In the genomic region with DNA sequence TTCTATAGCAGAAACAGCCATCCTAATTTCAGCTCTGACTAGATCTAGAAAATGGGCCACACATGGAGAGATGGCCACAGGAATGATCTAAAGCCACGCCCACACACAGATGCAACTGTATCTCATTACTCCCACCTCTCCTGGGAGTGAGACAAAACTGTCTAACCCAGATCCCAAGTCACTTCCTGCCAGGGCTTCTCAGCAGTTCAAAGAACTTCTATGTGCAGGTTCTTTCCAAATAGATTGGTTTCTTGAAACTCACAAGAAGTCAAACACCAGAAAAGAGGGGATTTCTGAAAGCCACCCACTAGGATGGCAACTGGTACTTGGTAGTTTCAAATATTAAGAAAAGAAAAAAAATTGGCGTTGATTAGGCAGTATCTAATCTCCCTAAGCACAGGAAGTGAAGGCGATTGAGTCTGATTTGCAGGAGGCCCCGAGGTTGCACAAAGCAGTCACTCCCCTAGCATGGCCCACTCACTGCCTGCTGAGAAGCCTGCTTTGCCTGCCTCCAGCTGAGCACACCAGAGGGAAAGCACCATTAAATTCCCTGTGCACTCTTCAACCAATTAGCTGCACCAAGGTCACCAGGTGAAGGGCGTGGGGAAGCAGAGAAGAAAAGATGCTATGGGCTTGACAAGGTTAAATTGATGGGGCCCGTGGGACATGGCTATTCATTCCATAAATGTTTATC, we compare ENCODE assay signal across 8 cellular contexts. TPM values are rescaled to one million over a fixed set of nuclear protein-coding genes. Genes with fewer than 3 reads are reported as not detected.
DNase-seq lines count a peak whose midpoint lies in the region; ATAC-seq and TF ChIP-seq lines count a peak whose summit lies in the region.

No MANE protein-coding gene starts in this region.

- intact Hi-C loops in posterior vena cava (cut with DNase I) = loop anchor here in 1 of 2 donors (1.0 kb wide), 1 partner anchor 22 kb away; no protein-coding TSS in a partner anchor

- peak overlapping the region; percentile 13 for H3K4me3 ChIP-seq in CD8-positive, alpha-beta memory T cell (ENCODE audit: low read length)
- H3K4me3 ChIP-seq in astrocyte of the cerebellum (ENCODE audit: low read depth, low read length) = no peak overlapping the region
- H3K4me3 ChIP-seq in tibial nerve = no peak overlapping the region

- ATAC-seq in GM19397 (IDR thresholded peaks at IDR 0.05; ENCODE audit: unreplicated experiment) (peak; percentile 78), HG03354 (IDR thresholded peaks at IDR 0.05; ENCODE audit: poor library complexity, severe bottlenecking, unreplicated experiment) (peak; percentile 82)

- peak; percentile 10 to 48 (median 23) for DNase-seq in CD8-positive, alpha-beta memory T cell
- DNase-seq in OCI-M2 (lab: John Stamatoyannopoulos, UW; ENCODE audit: unreplicated experiment) = peak; percentile 13
- DNase-seq in astrocyte of the cerebellum (ENCODE audit: low read depth) = peak; percentile 53
- DNase-seq in non-pigmented ciliary epithelial cell (ENCODE audit: low read depth) = peak; percentile 68
- no peak for DNase-seq in tibial nerve (ENCODE audit: low spot score in 2 of 2)
- no peak for DNase-seq in posterior vena cava (ENCODE audit: low spot score)

- CTCF ChIA-PET in CD8-positive, alpha-beta memory T cell (lab: Charles Lee) = interaction anchor here (0.6 to 3.9 kb wide), 5 partner anchors 10 to 191 kb away, joined by 3 to 21 read pairs (median 13); a partner anchor contains a TSS

- H3K9me3 ChIP-seq in CD8-positive, alpha-beta memory T cell (ENCODE audit: low read length) = no peaks in the 10 kb centered on the region
- no peaks in the 10 kb centered on the region for H3K9me3 ChIP-seq in tibial nerve

- H3K36me3 Mint-ChIP-seq in CD8-positive, alpha-beta memory T cell = peaks cover 0 to 10% (median 0%) of the 10 kb centered on the region in 3 donors

- in situ Hi-C loops in astrocyte of the cerebellum (cut with HindIII; ENCODE audit: low sequenced_read_pairs) = no loop called here

- H3K4me1 ChIP-seq in CD8-positive, alpha-beta memory T cell (ENCODE audit: insufficient read depth, low read length) = peaks cover 29% of the 10 kb centered on the region
- H3K4me1 ChIP-seq in tibial nerve = peaks cover 0 to 7% (median 0%) of the 10 kb centered on the region in 4 donors

- peak overlapping the region; percentile 72 to 97 (median 89) for H3K27ac Mint-ChIP-seq in CD8-positive, alpha-beta memory T cell

- H3K27me3 ChIP-seq in CD8-positive, alpha-beta memory T cell (ENCODE audit: insufficient read depth, low read length, poor library complexity, severe bottlenecking) = no peaks in the 10 kb centered on the region
- no peaks in the 10 kb centered on the region for H3K27me3 ChIP-seq in tibial nerve

- H3K4me1 Mint-ChIP-seq in CD8-positive, alpha-beta memory T cell = peaks cover 35 to 51% (median 40%) of the 10 kb centered on the region in 3 donors

- no peaks in the 10 kb centered on the region for H3K27me3 Mint-ChIP-seq in CD8-positive, alpha-beta memory T cell

- H3K9me3 Mint-ChIP-seq in CD8-positive, alpha-beta memory T cell = no peaks in the 10 kb centered on the region

- no peak for TF ChIP-seq POLR2A in tibial nerve (IDR thresholded peaks at IDR 0.05)

- H3K27ac ChIP-seq in CD8-positive, alpha-beta memory T cell (ENCODE audit: low read depth, low read length) = peak overlapping the region; percentile 4
- no peak overlapping the region for H3K27ac ChIP-seq in tibial nerve

- 40 to 42% methylated on average over 6 of the region's 6 CpGs for WGBS in tibial nerve, 2 donors

- no peak for TF ChIP-seq EP300 in tibial nerve (IDR thresholded peaks at IDR 0.05)

- TF ChIP-seq CTCF in astrocyte of the cerebellum (IDR thresholded peaks at IDR 0.05; ENCODE audit: low read depth, low read length, missing control alignments) (no peak), tibial nerve (IDR thresholded peaks at IDR 0.05) (no peak)

- H3K36me3 ChIP-seq in CD8-positive, alpha-beta memory T cell (ENCODE audit: insufficient read depth, low read length) = no peaks in the 10 kb centered on the region
- peaks cover 0 to 24% (median 0%) of the 10 kb centered on the region in 3 donors for H3K36me3 ChIP-seq in tibial nerve

- H3K4me3 Mint-ChIP-seq in CD8-positive, alpha-beta memory T cell = peak overlapping the region in 5 of 7 donors; percentile 43 to 67 (median 63)

- POLR2A ChIA-PET in CD8-positive, alpha-beta memory T cell (lab: Charles Lee) = no interaction called here

RNA-seq across cellular contexts. Expression of a gene that starts 51.1 kb away (rescaled TPM):
- 10 to 100 TPM; 16.8 to 18.9 TPM for total RNA-seq in CD8-positive, alpha-beta memory T cell
- 15.0 TPM for polyA plus RNA-seq in CD8-positive, alpha-beta memory T cell
- total RNA-seq in tibial nerve (10 to 100 TPM; 12.9 to 18.4 (median 14.8) TPM), posterior vena cava (1 to 10 TPM; 9.3 to 9.9 TPM)

Comparison
In these comparisons a context has a peak if more than half of its experiments do, and no peak if none do; other contexts are left out.
1. DNase-seq: peak in CD8-positive, alpha-beta memory T cell (5 of 5), OCI-M2 (single experiment), astrocyte of the cerebellum (single experiment) and non-pigmented ciliary epithelial cell (single experiment); none in tibial nerve (0 of 2) and posterior vena cava (single experiment).